19 cellular contexts compared by ENCODE assay signal in the genomic region with DNA sequence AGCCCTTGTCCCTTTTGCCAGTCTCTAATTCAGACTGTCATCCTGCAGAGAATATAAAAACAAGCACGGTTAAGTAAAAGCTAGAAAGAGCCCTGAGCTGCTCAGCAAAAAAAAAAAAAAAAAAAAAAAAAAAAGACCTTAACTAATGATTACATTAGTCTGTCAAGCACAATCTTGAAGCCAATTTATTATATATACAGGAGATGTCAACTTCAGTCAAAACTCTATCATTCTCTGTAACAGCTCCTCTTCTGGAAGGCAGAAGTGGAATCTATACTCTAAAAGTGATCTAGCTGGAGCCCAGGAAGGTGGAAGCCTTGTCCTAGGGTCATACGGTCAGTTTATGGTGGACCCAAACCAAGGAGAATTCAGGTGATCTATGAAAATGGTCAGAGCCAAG. TPM values are rescaled to one million over a fixed set of nuclear protein-coding genes. Genes with fewer than 3 reads are reported as not detected.
DNase-seq lines count a peak whose midpoint lies in the region; ATAC-seq, FAIRE-seq and TF ChIP-seq lines count a peak whose summit lies in the region.
"Had no signal": no experiment of that assay in that cellular context is flagged by ENCODE, and none has a peak within 500 bp of the region (broad histone marks: within the 10 kb centered on the region; RNA-seq: fewer than 3 reads in every experiment).

No MANE protein-coding gene starts in this region.

- H3K9me2 ChIP-seq in neural cell (ENCODE audit: insufficient read depth, low read length): no peaks in the 10 kb centered on the region

- FAIRE-seq in A549 (lab: Jason Lieb, UNC): no peak
- FAIRE-seq: D721Med, G401.6, GM12891, GM19239 had no signal

- intact Hi-C loops in cardiac septum (cut with DNase I): no loop called here

- TF ChIP-seq POLR2A in A549 (IDR thresholded peaks at IDR 0.05; ENCODE audit: low read length): no peak
- no peak for TF ChIP-seq POLR2A in erythroblast (IDR thresholded peaks at IDR 0.05; ENCODE audit: low read length)

- H3K4me3 ChIP-seq in A549: no peak overlapping the region
- no peak overlapping the region for H3K4me3 ChIP-seq in BLaER1 treated with 17β-estradiol and CSF1 and Interleukin-3, amounts not matched to agents 10 nM and 100 nM
- no peak overlapping the region for H3K4me3 ChIP-seq in neural cell (ENCODE audit: low read length)

- no peak overlapping the region for H2AFZ ChIP-seq in neural cell (ENCODE audit: low read depth, low read length)

- peak overlapping the region; percentile 72 to 85 for H3K27ac ChIP-seq in A549
- H3K27ac ChIP-seq in BLaER1 treated with 17β-estradiol and CSF1 and Interleukin-3, amounts not matched to agents 10 nM and 100 nM: no peak overlapping the region
- no peak overlapping the region for H3K27ac ChIP-seq in neural cell (ENCODE audit: low read length)
- H3K27ac ChIP-seq: 22Rv1 had no signal

- H3K27me3 ChIP-seq in BLaER1 treated with 17β-estradiol and CSF1 and Interleukin-3, amounts not matched to agents 10 nM and 100 nM: no peaks in the 10 kb centered on the region
- H3K27me3 ChIP-seq in neural cell (ENCODE audit: insufficient read depth, low read depth, low read length): no peaks in the 10 kb centered on the region
- H3K27me3 ChIP-seq: BE2C had no signal

- peaks cover 44% of the 10 kb centered on the region for H3K4me1 ChIP-seq in A549
- H3K4me1 ChIP-seq in BLaER1 treated with 17β-estradiol and CSF1 and Interleukin-3, amounts not matched to agents 10 nM and 100 nM: peaks cover 0 to 17% (median 12%) of the 10 kb centered on the region in 10 experiments; a peak in 16 of 20 replicates
- H3K4me1 ChIP-seq: BE2C had no signal

- no peaks in the 10 kb centered on the region for H3K36me3 ChIP-seq in BLaER1 treated with 17β-estradiol and CSF1 and Interleukin-3, amounts not matched to agents 10 nM and 100 nM
- no peaks in the 10 kb centered on the region for H3K36me3 ChIP-seq in neural cell (ENCODE audit: insufficient read depth, low read length)
- H3K36me3 ChIP-seq: BE2C had no signal

- TF ChIP-seq EP300 in A549 (IDR thresholded peaks at IDR 0.05) (no peak), neural cell (conservative IDR thresholded peaks at IDR 0.05; ENCODE audit: poor library complexity, severe bottlenecking) (peak; percentile 60)

- H3K4me2 ChIP-seq in A549 (peak overlapping the region; percentile 67; the same call in 1 of the 3 replicates), neural cell (ENCODE audit: low read length) (no peak overlapping the region)
- H3K4me2 ChIP-seq in BLaER1 treated with 17β-estradiol and CSF1 and Interleukin-3, amounts not matched to agents 10 nM and 100 nM: peak overlapping the region in 7 of 11 experiments; percentile 16 to 49 (median 42); a peak in 11 of 22 replicates

- POLR2A ChIA-PET in A549 (lab: Yijun Ruan, JAX): no interaction called here

- CTCF ChIA-PET in A549 (lab: Yijun Ruan, JAX): interaction anchor here (1.6 to 2.0 kb wide), 3 partner anchors 21 to 423 kb away, joined by 4 to 11 read pairs (median 11); no protein-coding TSS in a partner anchor

- no peaks in the 10 kb centered on the region for H3F3A ChIP-seq in neural cell (ENCODE audit: insufficient read depth, low read length, poor library complexity, severe bottlenecking)

- no peak for ATAC-seq in A549

- H3K9me3 ChIP-seq in A549 (no peaks in the 10 kb centered on the region), neural cell (ENCODE audit: low read length) (no peaks in the 10 kb centered on the region)
- H3K9me3 ChIP-seq in BLaER1 treated with 17β-estradiol and CSF1 and Interleukin-3, amounts not matched to agents 10 nM and 100 nM (replicated peaks in 1 of 11): no peaks in the 10 kb centered on the region
- H3K9me3 ChIP-seq: BE2C had no signal

- no peaks in the 10 kb centered on the region for H3K79me2 ChIP-seq in neural cell (replicated peaks; ENCODE audit: insufficient read depth, low read length)

- no peak overlapping the region for H3K9ac ChIP-seq in BLaER1 treated with 17β-estradiol and CSF1 and Interleukin-3, amounts not matched to agents 10 nM and 100 nM
- H3K9ac ChIP-seq in neural cell (ENCODE audit: low read length): no peak overlapping the region

- WGBS in A549 (ENCODE audit: missing lambda C conversion rate): 73% methylated on average over 2 of the region's 2 CpGs

- no peak for TF ChIP-seq RAD21 in A549 (conservative IDR thresholded peaks at IDR 0.05 in 1 of 2, IDR thresholded peaks at IDR 0.05 in 1 of 2)
- no peak for TF ChIP-seq RAD21 in neural cell (conservative IDR thresholded peaks at IDR 0.05)

- TF ChIP-seq CTCF in A549 (IDR thresholded peaks at IDR 0.05) (no peak), neural cell (IDR thresholded peaks at IDR 0.05; ENCODE audit: poor library complexity, severe bottlenecking) (no peak)

- H4K20me1 ChIP-seq in BLaER1 treated with 17β-estradiol and CSF1 and Interleukin-3, amounts not matched to agents 10 nM and 100 nM: no peaks in the 10 kb centered on the region
- H4K20me1 ChIP-seq in neural cell (ENCODE audit: insufficient read depth): no peaks in the 10 kb centered on the region

- DNase-seq in A549 (ENCODE audit: low read depth in 1 of 2, low spot score in 1 of 2) (no peak), cardiac septum (ENCODE audit: low spot score) (no peak), erythroblast (lab: John Stamatoyannopoulos, UW) (no peak)
- DNase-seq: ACHN; BE2C; C1 segment of cervical spinal cord; CD4-positive, alpha-beta memory T cell; CD4-positive, CD25-positive, alpha-beta regulatory T cell; CD8-positive, alpha-beta memory T cell; COR-L47; DMS79 treated with DMSO at 0.1 percent for 48 hours; GF-D8 had no signal

TF ChIP-seq in A549, 52 proteins besides CTCF, POLR2A, EP300 and RAD21 (continues in another document):
- TF ChIP-seq SREBF2 (IDR thresholded peaks at IDR 0.05): no peak
- TF ChIP-seq TP53 (CRISPR knock-in tag; IDR thresholded peaks at IDR 0.05): no peak
- TF ChIP-seq, protein P1, sequence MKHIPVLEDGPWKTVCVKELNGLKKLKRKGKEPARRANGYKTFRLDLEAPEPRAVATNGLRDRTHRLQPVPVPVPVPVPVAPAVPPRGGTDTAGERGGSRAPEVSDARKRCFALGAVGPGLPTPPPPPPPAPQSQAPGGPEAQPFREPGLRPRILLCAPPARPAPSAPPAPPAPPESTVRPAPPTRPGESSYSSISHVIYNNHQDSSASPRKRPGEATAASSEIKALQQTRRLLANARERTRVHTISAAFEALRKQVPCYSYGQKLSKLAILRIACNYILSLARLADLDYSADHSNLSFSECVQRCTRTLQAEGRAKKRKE (CRISPR knock-in tag; IDR thresholded peaks at IDR 0.05; ENCODE audit: low read depth): no peak
- TF ChIP-seq, protein P2, sequence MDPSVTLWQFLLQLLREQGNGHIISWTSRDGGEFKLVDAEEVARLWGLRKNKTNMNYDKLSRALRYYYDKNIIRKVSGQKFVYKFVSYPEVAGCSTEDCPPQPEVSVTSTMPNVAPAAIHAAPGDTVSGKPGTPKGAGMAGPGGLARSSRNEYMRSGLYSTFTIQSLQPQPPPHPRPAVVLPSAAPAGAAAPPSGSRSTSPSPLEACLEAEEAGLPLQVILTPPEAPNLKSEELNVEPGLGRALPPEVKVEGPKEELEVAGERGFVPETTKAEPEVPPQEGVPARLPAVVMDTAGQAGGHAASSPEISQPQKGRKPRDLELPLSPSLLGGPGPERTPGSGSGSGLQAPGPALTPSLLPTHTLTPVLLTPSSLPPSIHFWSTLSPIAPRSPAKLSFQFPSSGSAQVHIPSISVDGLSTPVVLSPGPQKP (IDR thresholded peaks at IDR 0.05; ENCODE audit: low read depth, low read length): no peak
- no peak for TF ChIP-seq FOXS1 (CRISPR knock-in tag; IDR thresholded peaks at IDR 0.05)
- no peak for TF ChIP-seq CBX8 (IDR thresholded peaks at IDR 0.05)

TF ChIP-seq in neural cell, 6 proteins besides CTCF, POLR2A, EP300 and RAD21:
- TF ChIP-seq POLR2AphosphoS5 (IDR thresholded peaks at IDR 0.05) (peak; percentile 77), SMC3 (conservative IDR thresholded peaks at IDR 0.05; ENCODE audit: poor library complexity) (no peak)

RNA-seq across cellular contexts. Expression of gene UBASH3B, which starts 55.2 kb away (rescaled TPM):
- polyA plus RNA-seq in A549 (2011; rRNA removed) (43.0 and 52.2 TPM in 2 replicates), A549 (2017; fragmentation: RNase III; extraction: RNeasy Plus Mini Kit Qiagen cat#74134 plus additional on column Dnase treatment) (26.8 to 33.4 TPM (median 32.5 TPM) in 3 replicates), neural cell (4.2 and 5.3 TPM in 2 replicates)
- polyA plus RNA-seq in A549 (2012; cell fraction: cytosol; rRNA removed): 22.4 and 29.5 TPM in 2 replicates
- 25.3 and 30.1 TPM in 2 replicates for polyA plus RNA-seq in A549 (2012; cell fraction: nucleus; rRNA removed)
- 215 and 227 TPM in 2 replicates for polyA minus RNA-seq in A549 (2011; rRNA and poly(A)+ RNA removed)
- polyA minus RNA-seq in neural cell: 13.1 and 15.6 TPM in 2 replicates
- total RNA-seq in cardiac septum: 4.2 TPM

Comparison
In these comparisons a context has a peak if more than half of its experiments do, and no peak if none do; other contexts are left out.
1. H3K27ac ChIP-seq: peak in A549 (2 of 2); none in BLaER1 treated with 17β-estradiol and CSF1 and Interleukin-3, amounts not matched to agents 10 nM and 100 nM (0 of 11) and neural cell (single experiment).